ENCODE assay signal across 9 cellular contexts in the genomic region with DNA sequence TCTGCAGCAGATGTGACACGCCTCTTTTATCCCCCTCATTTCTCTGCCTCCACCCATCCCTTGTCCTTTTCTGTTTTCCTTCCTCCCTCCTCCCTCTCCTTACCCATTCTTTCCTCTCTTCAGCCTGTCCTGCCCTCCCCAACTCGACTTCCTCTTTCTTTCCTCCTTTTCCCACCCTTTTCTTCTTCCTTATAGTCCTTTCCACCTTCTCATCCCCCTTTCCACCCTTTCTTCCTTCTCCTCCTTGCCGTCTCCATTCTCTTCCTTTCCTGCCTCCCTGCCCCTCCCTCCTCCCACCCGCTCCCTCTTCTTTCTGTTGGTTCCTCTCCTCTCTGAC. TPM values are rescaled to one million over a fixed set of nuclear protein-coding genes. Genes with fewer than 3 reads are reported as not detected.
DNase-seq lines count a peak whose midpoint lies in the region; ATAC-seq and TF ChIP-seq lines count a peak whose summit lies in the region.
"Had no signal": no experiment of that assay in that cellular context is flagged by ENCODE, and none has a peak within 500 bp of the region (broad histone marks: within the 10 kb centered on the region; RNA-seq: fewer than 3 reads in every experiment).

No MANE protein-coding gene starts in this region.

- H3K27ac ChIP-seq in BLaER1, result peak overlapping the region; percentile 86; the same call in 1 of the 2 replicates
- no peak overlapping the region for H3K27ac ChIP-seq in KMS-11
- H3K27ac ChIP-seq in neural progenitor cell, result no peak overlapping the region

- H3K4me1 ChIP-seq in BLaER1 (peaks cover 10% of the 10 kb centered on the region), KMS-11 (ENCODE audit: low read depth, poor library complexity, severe bottlenecking) (no peaks in the 10 kb centered on the region), neural progenitor cell (peaks cover 3% of the 10 kb centered on the region), mucosa of descending colon (ENCODE audit: low read depth) (peaks cover 4% of the 10 kb centered on the region)

- TF ChIP-seq CTCF in KMS-11 (conservative IDR thresholded peaks at IDR 0.05; ENCODE audit: low read depth, low read length) (no peak), neural progenitor cell (IDR thresholded peaks at IDR 0.05) (no peak), mucosa of descending colon (IDR thresholded peaks at IDR 0.05) (no peak)

- peaks cover 31% of the 10 kb centered on the region for H3K36me3 ChIP-seq in BLaER1
- no peaks in the 10 kb centered on the region for H3K36me3 ChIP-seq in KMS-11 (ENCODE audit: insufficient read depth)
- peaks cover 8% of the 10 kb centered on the region for H3K36me3 ChIP-seq in neural progenitor cell
- no peaks in the 10 kb centered on the region for H3K36me3 ChIP-seq in mucosa of descending colon (ENCODE audit: low read depth)

- peaks cover 38% of the 10 kb centered on the region for H3K36me3 Mint-ChIP-seq in dendritic cell treated with granulocyte-macrophage colony-stimulating factor and Interleukin-4, amounts not matched to agents 40 ng/mL and 50 ng/mL, for 4 days (ENCODE audit: low read depth)
- peaks cover 38% of the 10 kb centered on the region for H3K36me3 Mint-ChIP-seq in neural progenitor cell

- H3K9me3 ChIP-seq in BLaER1, result peaks cover 69% of the 10 kb centered on the region
- no peaks in the 10 kb centered on the region for H3K9me3 ChIP-seq in neural progenitor cell (ENCODE audit: low read depth)
- H3K9me3 ChIP-seq in mucosa of descending colon, result peaks cover 38% of the 10 kb centered on the region

- H4K20me1 ChIP-seq in BLaER1 (no peaks in the 10 kb centered on the region; the same call in 1 of the 2 replicates), KMS-11 (ENCODE audit: insufficient read depth) (no peaks in the 10 kb centered on the region), neural progenitor cell (ENCODE audit: low read depth) (no peaks in the 10 kb centered on the region)

- H3K4me3 Mint-ChIP-seq in dendritic cell treated with granulocyte-macrophage colony-stimulating factor and Interleukin-4, amounts not matched to agents 40 ng/mL and 50 ng/mL, for 4 days, result peak overlapping the region; percentile 89
- peak overlapping the region; percentile 97 for H3K4me3 Mint-ChIP-seq in neural progenitor cell

- H3K27ac Mint-ChIP-seq in dendritic cell treated with granulocyte-macrophage colony-stimulating factor and Interleukin-4, amounts not matched to agents 40 ng/mL and 50 ng/mL, for 4 days, result peak overlapping the region; percentile 82
- H3K27ac Mint-ChIP-seq in neural progenitor cell, result no peak overlapping the region

- peak overlapping the region; percentile 88 for H2AFZ ChIP-seq in KMS-11 (ENCODE audit: low read depth)
- peak overlapping the region; percentile 95 for H2AFZ ChIP-seq in neural progenitor cell (replicated peaks)

- DNase-seq in neural progenitor cell (ENCODE audit: low spot score), result no peak
- no peak for DNase-seq in retina
- no peak for DNase-seq in mucosa of descending colon
- DNase-seq in ecto neural progenitor cell (ENCODE audit: low spot score), result no peak
- no peak for DNase-seq in NCI-H1092 (lab: John Stamatoyannopoulos, UW)

- no peaks in the 10 kb centered on the region for H3K27me3 ChIP-seq in BLaER1
- no peaks in the 10 kb centered on the region for H3K27me3 ChIP-seq in KMS-11 (ENCODE audit: insufficient read depth, low read depth)
- no peaks in the 10 kb centered on the region for H3K27me3 ChIP-seq in neural progenitor cell

- H3K4me1 Mint-ChIP-seq in dendritic cell treated with granulocyte-macrophage colony-stimulating factor and Interleukin-4, amounts not matched to agents 40 ng/mL and 50 ng/mL, for 4 days (ENCODE audit: low read depth), result peaks cover 19% of the 10 kb centered on the region
- peaks cover 8% of the 10 kb centered on the region for H3K4me1 Mint-ChIP-seq in neural progenitor cell

- peaks cover 68% of the 10 kb centered on the region for H3K9me3 Mint-ChIP-seq in dendritic cell treated with granulocyte-macrophage colony-stimulating factor and Interleukin-4, amounts not matched to agents 40 ng/mL and 50 ng/mL, for 4 days
- H3K9me3 Mint-ChIP-seq in neural progenitor cell, result peaks cover 76% of the 10 kb centered on the region

- no peak for ATAC-seq in mucosa of descending colon

- H3K79me2 ChIP-seq in KMS-11 (ENCODE audit: insufficient read depth, low read depth) (peaks cover 5% of the 10 kb centered on the region; the same call in 1 of the 2 replicates), neural progenitor cell (ENCODE audit: low read depth) (peaks cover 43% of the 10 kb centered on the region)

- H3K4me2 ChIP-seq in BLaER1, result peak overlapping the region; percentile 77
- no peak overlapping the region; the same call in 1 of the 2 replicates for H3K4me2 ChIP-seq in KMS-11
- H3K4me2 ChIP-seq in neural progenitor cell, result peak overlapping the region; percentile 83

- H3K4me3 ChIP-seq in BLaER1, result peak overlapping the region; percentile 94
- H3K4me3 ChIP-seq in KMS-11 (IDR thresholded peaks at IDR 0.05; ENCODE audit: insufficient read depth, low read depth, low read length), result no peak overlapping the region
- H3K4me3 ChIP-seq in neural progenitor cell, result peak overlapping the region; percentile 79
- H3K4me3 ChIP-seq in mucosa of descending colon, result no peak overlapping the region

- no peaks in the 10 kb centered on the region for H3F3A ChIP-seq in neural progenitor cell (ENCODE audit: low read depth)

- H3K27me3 Mint-ChIP-seq in dendritic cell treated with granulocyte-macrophage colony-stimulating factor and Interleukin-4, amounts not matched to agents 40 ng/mL and 50 ng/mL, for 4 days, result no peaks in the 10 kb centered on the region
- peaks cover 6% of the 10 kb centered on the region for H3K27me3 Mint-ChIP-seq in neural progenitor cell (ENCODE audit: insufficient read depth, low read depth)

- no peak overlapping the region for H3K9ac ChIP-seq in BLaER1
- H3K9ac ChIP-seq in KMS-11, result no peak overlapping the region
- H3K9ac ChIP-seq in neural progenitor cell, result no peak overlapping the region

- intact Hi-C loops in dendritic cell treated with granulocyte-macrophage colony-stimulating factor and Interleukin-4, amounts not matched to agents 40 ng/mL and 50 ng/mL, for 4 days (cut with micrococcal nuclease), result no loop called here
- intact Hi-C loops in mucosa of descending colon (cut with DNase I, micrococcal nuclease), result no loop called here

RNA-seq across cellular contexts. Expression of a gene that starts 0.7 kb away (rescaled TPM):
- 9.3 and 16.2 TPM in 2 replicates for total RNA-seq in neural progenitor cell (ENCODE audit: low replicate concordance)
- total RNA-seq in mucosa of descending colon, result 10 to 100 TPM in 1 of 3 donors, 1 to 10 TPM in 2; 2.8 to 12.2 (median 3.2) TPM

RNA-seq across cellular contexts. Expression of a gene that starts 27.1 kb away (rescaled TPM):
- 6.5 and 6.7 TPM in 2 replicates for total RNA-seq in neural progenitor cell (ENCODE audit: low replicate concordance)
- 1 to 10 TPM; 1.6 to 6.7 (median 2.2) TPM for total RNA-seq in mucosa of descending colon

RNA-seq across cellular contexts. Expression of a gene that starts 48.5 kb away (rescaled TPM):
- total RNA-seq in neural progenitor cell (ENCODE audit: low replicate concordance), result 2.1 and 2.4 TPM in 2 replicates
- total RNA-seq in mucosa of descending colon, result under 1 TPM in 2 of 3 donors, not detected in 1; 0.38 to 0.47 TPM
- total RNA-seq: T-helper 2 cell treated with Interferon-gamma antibody and Interleukin-4, amounts not matched to agents 100 ng/mL and 5 ng/mL, for 36 hours had no signal

RNA-seq across cellular contexts. Expression of a gene that starts 55.7 kb away (rescaled TPM):
- total RNA-seq in neural progenitor cell (ENCODE audit: low replicate concordance) (11.2 and 11.9 TPM in 2 replicates), mucosa of descending colon (1 to 10 TPM; 1.6 to 9.6 (median 3.6) TPM)

Comparison
In these comparisons a context has a peak if more than half of its experiments do, and no peak if none do; other contexts are left out.
1. H3K4me3 ChIP-seq: peak in BLaER1 (single experiment) and neural progenitor cell (single experiment); none in KMS-11 (single experiment) and mucosa of descending colon (single experiment).